In the genomic region with DNA sequence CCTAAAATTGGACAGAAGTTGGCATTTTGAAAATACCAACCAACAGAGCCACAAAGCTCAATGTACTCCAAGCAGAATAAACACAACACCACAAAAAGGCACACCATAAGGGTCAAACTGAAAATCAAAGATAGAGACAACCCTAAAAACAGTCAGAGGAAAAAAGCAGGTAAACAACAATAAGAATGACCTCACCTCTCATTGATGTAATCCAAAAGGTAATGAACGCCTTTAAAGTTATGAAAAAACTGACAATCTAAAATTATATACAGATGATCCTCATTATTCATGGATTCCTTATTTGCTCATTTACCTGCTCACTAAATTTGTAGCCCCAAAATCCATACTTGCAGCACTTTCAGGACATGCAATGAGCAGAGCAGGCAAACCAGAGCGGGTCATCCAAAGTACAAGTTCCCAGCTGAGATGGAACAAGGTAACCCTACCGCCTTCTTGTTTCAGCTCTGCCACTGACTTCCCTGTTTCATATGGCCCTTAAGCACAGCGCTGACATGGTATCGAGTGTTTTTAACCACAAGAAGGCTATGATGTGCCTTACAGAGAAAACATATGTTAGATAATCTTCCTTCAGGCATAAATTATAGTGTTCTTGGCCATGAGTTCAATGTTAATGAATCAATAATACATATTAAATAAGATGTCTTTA, we compare ENCODE assay signal across 9 cellular contexts. TPM values are rescaled to one million over a fixed set of nuclear protein-coding genes. Genes with fewer than 3 reads are reported as not detected.
DNase-seq lines count a peak whose midpoint lies in the region; ATAC-seq and TF ChIP-seq lines count a peak whose summit lies in the region.
"Had no signal": no experiment of that assay in that cellular context is flagged by ENCODE, and none has a peak within 500 bp of the region (broad histone marks: within the 10 kb centered on the region; RNA-seq: fewer than 3 reads in every experiment).

No MANE protein-coding gene starts in this region.

- dilution Hi-C loops in mammary epithelial cell (cut with HindIII; ENCODE audit: low sequenced_read_pairs), result no loop called here

- no TSS peak for BruUV-seq in mammary epithelial cell (replicated peaks; lab: Mats Ljungman, UMichigan)

- no peaks in the 10 kb centered on the region for H3K27me3 ChIP-seq in transverse colon
- no peaks in the 10 kb centered on the region for H3K27me3 ChIP-seq in mammary epithelial cell (ENCODE audit: insufficient read depth, low read length)

- no peak overlapping the region for H3K9ac ChIP-seq in mammary epithelial cell (ENCODE audit: insufficient read depth, low read length)

- TF ChIP-seq POLR2A in erythroblast (IDR thresholded peaks at IDR 0.05; ENCODE audit: low read length) (no peak), transverse colon (IDR thresholded peaks at IDR 0.05) (no peak)

- H3K36me3 ChIP-seq in transverse colon, result no peaks in the 10 kb centered on the region
- H3K36me3 ChIP-seq in mammary epithelial cell (ENCODE audit: insufficient read depth, low read length), result peaks cover 1% of the 10 kb centered on the region

- H3K4me1 ChIP-seq in transverse colon (peaks cover 5 to 81% (median 27%) of the 10 kb centered on the region in 4 donors), mammary epithelial cell (ENCODE audit: insufficient read depth, low read length) (no peaks in the 10 kb centered on the region)

- intact Hi-C loops in transverse colon (cut with DNase I; ENCODE audit: low total_unique reads) (no loop called here), mammary epithelial cell (cut with micrococcal nuclease) (no loop called here)

- DNase-seq in erythroblast (lab: John Stamatoyannopoulos, UW) (peak; percentile 16 to 23), transverse colon (no peak), iPS-NIHi7 (ENCODE audit: extremely low spot score) (no peak), mammary epithelial cell (no peak), H4 (ENCODE audit: low spot score) (no peak)
- DNase-seq: mesendoderm had no signal

- H3K4me2 ChIP-seq in mammary epithelial cell (ENCODE audit: insufficient read depth, low read depth, low read length), result no peak overlapping the region

- in situ Hi-C loops in transverse colon (cut with MboI; ENCODE audit: low pct_ligation_motif_present in 1 of 4, low pct_unique_long_range_greater_than_20kb in 1 of 4, low sequenced_read_pairs in 3 of 4), result loop anchor here in 2 of 4 donors (25.0 kb wide), 1 partner anchor 129 kb away; no protein-coding TSS in a partner anchor
- in situ Hi-C loops in mammary epithelial cell (cut with MboI; ENCODE audit: low sequenced_read_pairs in 2 of 2), result no loop called here

- CTCF ChIA-PET in mammary epithelial cell (lab: Charles Lee; ENCODE audit: low non-redundant PET), result no interaction called here

- H4K20me1 ChIP-seq in mammary epithelial cell (ENCODE audit: insufficient read depth, low read length), result peaks cover 66% of the 10 kb centered on the region

- H3K79me2 ChIP-seq in mammary epithelial cell (ENCODE audit: insufficient read depth, low read length), result peaks cover 100% of the 10 kb centered on the region

- ATAC-seq in GM18520 (IDR thresholded peaks at IDR 0.05; ENCODE audit: unreplicated experiment) (peak; percentile 44), GM21529 (IDR thresholded peaks at IDR 0.05; ENCODE audit: unreplicated experiment) (peak; percentile 93), HG03469 (IDR thresholded peaks at IDR 0.05; ENCODE audit: unreplicated experiment) (peak; percentile 87)

- TF ChIP-seq CTCF in transverse colon (IDR thresholded peaks at IDR 0.05), result no peak
- no peak for TF ChIP-seq CTCF in mammary epithelial cell (conservative IDR thresholded peaks at IDR 0.05 in 1 of 2, IDR thresholded peaks at IDR 0.05 in 1 of 2; ENCODE audit: extremely low read depth in 1 of 2, insufficient read depth in 1 of 2, low read depth in 1 of 2, low read length in 2 of 2)

- no peak overlapping the region for H2AFZ ChIP-seq in mammary epithelial cell (ENCODE audit: low read depth, low read length)

- H3K4me3 ChIP-seq in transverse colon, result no peak overlapping the region
- no peak overlapping the region for H3K4me3 ChIP-seq in mammary epithelial cell (replicated peaks in 1 of 3; ENCODE audit: insufficient read depth in 1 of 3, low read depth in 2 of 3, low read length in 3 of 3)

- H3K9me3 ChIP-seq in transverse colon (no peaks in the 10 kb centered on the region), mammary epithelial cell (replicated peaks; ENCODE audit: insufficient read depth, low read length) (no peaks in the 10 kb centered on the region)

- WGBS in transverse colon (ENCODE audit: low coverage in 1 of 2), 2 donors, result 72 to 100% methylated on average over 1 to 5 of the region's 5 CpGs
- WGBS in mammary epithelial cell (ENCODE audit: low coverage, missing lambda C conversion rate), result 84% methylated on average over 5 of the region's 5 CpGs

- no peak for TF ChIP-seq EP300 in transverse colon (IDR thresholded peaks at IDR 0.05; ENCODE audit: low read depth)

- H3K27ac ChIP-seq in transverse colon (no peak overlapping the region), mammary epithelial cell (ENCODE audit: insufficient read depth, low read depth, low read length) (no peak overlapping the region)

RNA-seq across cellular contexts. Expression of a gene that starts 17.0 kb away (rescaled TPM):
- total RNA-seq in transverse colon (100 to 1,000 TPM in 3 of 4 donors, 10 to 100 TPM in 1; 82.2 to 212 (median 183) TPM), mammary epithelial cell (100 to 1,000 TPM; 222 to 401 TPM)
- polyA plus RNA-seq in mammary epithelial cell, result 278 TPM
- polyA minus RNA-seq in mammary epithelial cell, result 718 TPM
- 120 and 187 TPM in 2 replicates for total RNA-seq in H4 (2014; rRNA removed; shearing (Covaris generic))

Comparison
In these comparisons a context has a peak if more than half of its experiments do, and no peak if none do; other contexts are left out.
1. DNase-seq: peak in erythroblast (2 of 2); none in transverse colon (single experiment), iPS-NIHi7 (single experiment), mammary epithelial cell (single experiment) and H4 (single experiment).
2. Peak in every context shown above with its lines, with median percentiles within 50 percentile points of each other: ATAC-seq.